ENCODE assay signal across 7 cellular contexts in the genomic region with DNA sequence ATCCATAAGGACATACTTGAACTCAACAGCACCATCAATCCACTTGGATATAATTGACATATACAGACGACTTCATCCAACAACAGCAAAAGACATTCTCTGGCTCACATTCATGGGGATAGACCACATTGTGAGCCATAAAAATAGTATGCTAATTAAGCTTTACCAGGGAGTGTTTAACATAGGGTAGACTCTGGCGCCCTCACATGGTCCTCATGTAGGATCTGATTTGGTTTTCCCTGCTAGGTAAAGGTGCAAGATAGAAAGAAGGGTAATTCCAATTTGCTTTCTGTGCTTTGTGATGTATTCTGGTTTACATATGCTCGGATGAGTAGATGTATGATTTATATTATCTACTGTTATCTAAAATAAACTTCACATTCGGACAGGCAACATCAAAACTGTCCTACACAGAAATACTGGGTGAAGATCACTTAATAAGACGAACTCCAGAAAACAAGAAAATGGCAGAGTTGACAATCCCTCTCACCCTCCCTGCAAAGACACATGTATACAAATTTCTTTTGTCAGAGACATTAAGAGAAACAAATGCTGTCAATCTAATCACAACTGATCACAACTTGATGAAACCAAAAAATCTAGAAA. TPM values are rescaled to one million over a fixed set of nuclear protein-coding genes. Genes with fewer than 3 reads are reported as not detected.
DNase-seq lines count a peak whose midpoint lies in the region; ATAC-seq and TF ChIP-seq lines count a peak whose summit lies in the region.

No MANE protein-coding gene starts in this region.

- TF ChIP-seq CTCF in GM12864 (IDR thresholded peaks at IDR 0.05; ENCODE audit: low read depth, low read length, missing control alignments) (peak; percentile 65), NB4 (IDR thresholded peaks at IDR 0.05; ENCODE audit: low read depth, low read length) (peak; percentile 43), type B pancreatic cell (conservative IDR thresholded peaks at IDR 0.05) (peak; percentile 69)

- DNase-seq in GM12864 (ENCODE audit: low read depth) (no peak), NB4 (ENCODE audit: low read depth) (peak; percentile 73), SKM-1 (lab: John Stamatoyannopoulos, UW; ENCODE audit: unreplicated experiment) (peak; percentile 15), head of caudate nucleus (peak in 32 of 42 donors; percentile 11 to 72 (median 46)), type B pancreatic cell (ENCODE audit: extremely low spot score, unreplicated experiment) (no peak)

- H3K4me1 Mint-ChIP-seq in type B pancreatic cell (ENCODE audit: unreplicated experiment) = no peaks in the 10 kb centered on the region

- no peak overlapping the region for H3K4me3 Mint-ChIP-seq in type B pancreatic cell

- peaks cover 57% of the 10 kb centered on the region for H3K27me3 Mint-ChIP-seq in type B pancreatic cell

- no peak for ATAC-seq in HG03565 (IDR thresholded peaks at IDR 0.05; ENCODE audit: unreplicated experiment)
- no peak for ATAC-seq in HG03520 (IDR thresholded peaks at IDR 0.05; ENCODE audit: unreplicated experiment)

- intact Hi-C loops in head of caudate nucleus (cut with DNase I) = no loop called here

- H3K27ac Mint-ChIP-seq in type B pancreatic cell = no peak overlapping the region

- no peak for TF ChIP-seq POLR2A in NB4 (IDR thresholded peaks at IDR 0.05; ENCODE audit: extremely low read depth, insufficient read length)

- no peaks in the 10 kb centered on the region for H3K9me3 Mint-ChIP-seq in type B pancreatic cell

- H3K36me3 Mint-ChIP-seq in type B pancreatic cell = no peaks in the 10 kb centered on the region

- no peak overlapping the region for H3K4me3 ChIP-seq in GM12864 (ENCODE audit: low read depth, low read length)
- H3K4me3 ChIP-seq in NB4 (ENCODE audit: low read depth, low read length) = no peak overlapping the region

RNA-seq across cellular contexts. Expression of a gene that starts 27.7 kb away (rescaled TPM):
- total RNA-seq in type B pancreatic cell (ENCODE audit: low replicate concordance) = not detected in 2 replicates

Comparison
In these comparisons a context has a peak if more than half of its experiments do, and no peak if none do; other contexts are left out.
1. DNase-seq: peak in NB4 (single experiment), SKM-1 (single experiment) and head of caudate nucleus (32 of 42); none in GM12864 (single experiment) and type B pancreatic cell (single experiment).
2. Peak in every context shown above with its lines, with median percentiles within 50 percentile points of each other: CTCF ChIP-seq.